In genomic region chr3:126463521-126463920, GRCh38 we compare ENCODE assay signal across 23 cellular contexts. TPM values are rescaled to one million over a fixed set of nuclear protein-coding genes. Genes with fewer than 3 reads are reported as not detected.
"Had no signal": no experiment of that assay in that cellular context is flagged by ENCODE, and none has a peak within 500 bp of the region (broad histone marks: within the 10 kb centered on the region; RNA-seq: fewer than 3 reads in every experiment).

No MANE protein-coding gene starts in this region.

- H3K9me3 Mint-ChIP-seq: activated naive CD4-positive, alpha-beta T cell treated with anti-CD3 and anti-CD28 coated beads, Interleukin-2, amount 10 ng/mL, durations not matched to agents 7 days and 5 days; activated naive CD8-positive, alpha-beta T cell treated with anti-CD3 and anti-CD28 coated beads for 36 hours; activated T-helper 2 cell treated with anti-CD3 and anti-CD28 coated beads, Interferon-gamma antibody, Interleukin-2, Interleukin-4, amounts not matched to agents 10 μg/mL and 5 μg/mL and 100 μg/mL, durations not matched to agents 14 hours and 24 hours and 36 hours; WTC11 had no signal

- H3K27me3 Mint-ChIP-seq: activated naive CD4-positive, alpha-beta T cell treated with anti-CD3 and anti-CD28 coated beads, Interleukin-2, amount 10 ng/mL, durations not matched to agents 7 days and 5 days; activated naive CD8-positive, alpha-beta T cell treated with anti-CD3 and anti-CD28 coated beads for 36 hours; T-helper 17 cell had no signal

- H3K27ac Mint-ChIP-seq: activated naive CD4-positive, alpha-beta T cell treated with anti-CD3 and anti-CD28 coated beads, Interleukin-2, amount 10 ng/mL, durations not matched to agents 7 days and 5 days; activated naive CD8-positive, alpha-beta T cell treated with anti-CD3 and anti-CD28 coated beads for 36 hours; activated T-helper 2 cell treated with anti-CD3 and anti-CD28 coated beads, Interferon-gamma antibody, Interleukin-2, Interleukin-4, amounts not matched to agents 10 μg/mL and 5 μg/mL and 100 μg/mL, durations not matched to agents 14 hours and 24 hours and 36 hours; WTC11 had no signal

- DNase-seq: activated CD4-positive, alpha-beta T cell treated with anti-CD3 and anti-CD28 coated beads for 48 hours; activated CD4-positive, alpha-beta T cell treated with anti-CD3 and anti-CD28 coated beads, Interleukin-2, amount 50 U/mL, for 4 hours; activated CD8-positive, alpha-beta T cell treated with anti-CD3 and anti-CD28 coated beads, Interleukin-2, amount 10 ng/mL, durations not matched to agents 7 days and 5 days; activated gamma-delta T cell treated with Interleukin-2 at 50 U/mL for 16 hours; activated naive CD4-positive, alpha-beta T cell treated with anti-CD3 and anti-CD28 coated beads, Interleukin-2, amount 10 ng/mL, durations not matched to agents 7 days and 5 days; activated naive CD8-positive, alpha-beta T cell treated with anti-CD3 and anti-CD28 coated beads for 36 hours; activated T-cell treated with anti-CD3 and anti-CD28 coated beads, Interleukin-2, amount 50 U/mL, for 48 hours; cerebellar nuclear complex; Karpas-422; MM.1S; NCI-H1105 treated with DMSO at 0.1 percent for 48 hours; NCI-H1436 treated with DMSO at 0.1 percent for 48 hours; NCI-H187; NCI-H2107; NCI-H526; NCI-H774; PC-3; SHP77 treated with DMSO at 0.1 percent for 48 hours; T-helper 17 cell; T-helper 9 cell had no signal

- ATAC-seq: activated CD8-positive, alpha-beta T cell treated with anti-CD3 and anti-CD28 coated beads, Interleukin-2, amount 10 ng/mL, durations not matched to agents 7 days and 5 days; PC-3; T-helper 17 cell; WTC11 had no signal

- H3K4me1 Mint-ChIP-seq: WTC11 had no signal

- H3K4me3 Mint-ChIP-seq: activated CD8-positive, alpha-beta T cell treated with anti-CD3 and anti-CD28 coated beads, Interleukin-2, amount 10 ng/mL, durations not matched to agents 7 days and 5 days; activated naive CD4-positive, alpha-beta T cell treated with anti-CD3 and anti-CD28 coated beads, Interleukin-2, amount 10 ng/mL, durations not matched to agents 7 days and 5 days; activated naive CD8-positive, alpha-beta T cell treated with anti-CD3 and anti-CD28 coated beads for 36 hours; T-helper 17 cell; WTC11 had no signal

RNA-seq across cellular contexts. Expression of gene UROC1, which starts 54.1 kb away (rescaled TPM):
- total RNA-seq: activated naive CD8-positive, alpha-beta T cell treated with anti-CD3 and anti-CD28 coated beads for 36 hours; activated T-helper 2 cell treated with anti-CD3 and anti-CD28 coated beads, Interferon-gamma antibody, Interleukin-2, Interleukin-4, amounts not matched to agents 10 μg/mL and 5 μg/mL and 100 μg/mL, durations not matched to agents 14 hours and 24 hours and 36 hours; cardiac septum; PC-3; T-helper 17 cell; WTC11 had no signal
